1 cellular context compared by ENCODE assay signal in the genomic region with DNA sequence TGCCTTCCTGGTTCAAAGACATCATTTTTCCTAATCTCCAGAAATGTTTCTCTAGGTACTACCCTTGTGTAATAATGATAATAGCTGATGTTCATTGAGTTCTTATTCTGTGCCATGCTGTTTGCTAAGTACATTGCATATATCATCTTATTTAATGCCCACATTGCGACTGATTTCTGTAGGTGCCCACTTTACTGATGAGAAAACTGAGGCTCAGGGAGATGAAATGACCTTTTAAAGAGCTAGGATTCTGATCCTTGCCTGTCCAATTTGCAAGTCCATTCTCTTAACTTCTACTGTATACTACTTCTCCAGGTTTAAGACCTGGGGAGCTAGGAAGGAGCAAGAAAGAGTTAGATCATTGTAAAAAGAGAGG.
TF ChIP-seq lines count a peak whose summit lies in the region.

No MANE protein-coding gene starts in this region.

TF ChIP-seq in HEK293, 187 proteins besides CTCF, POLR2A, EP300 and RAD21:
- TF ChIP-seq, protein P1, sequence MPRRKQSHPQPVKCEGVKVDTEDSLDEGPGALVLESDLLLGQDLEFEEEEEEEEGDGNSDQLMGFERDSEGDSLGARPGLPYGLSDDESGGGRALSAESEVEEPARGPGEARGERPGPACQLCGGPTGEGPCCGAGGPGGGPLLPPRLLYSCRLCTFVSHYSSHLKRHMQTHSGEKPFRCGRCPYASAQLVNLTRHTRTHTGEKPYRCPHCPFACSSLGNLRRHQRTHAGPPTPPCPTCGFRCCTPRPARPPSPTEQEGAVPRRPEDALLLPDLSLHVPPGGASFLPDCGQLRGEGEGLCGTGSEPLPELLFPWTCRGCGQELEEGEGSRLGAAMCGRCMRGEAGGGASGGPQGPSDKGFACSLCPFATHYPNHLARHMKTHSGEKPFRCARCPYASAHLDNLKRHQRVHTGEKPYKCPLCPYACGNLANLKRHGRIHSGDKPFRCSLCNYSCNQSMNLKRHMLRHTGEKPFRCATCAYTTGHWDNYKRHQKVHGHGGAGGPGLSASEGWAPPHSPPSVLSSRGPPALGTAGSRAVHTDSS (tag by site-specific recombination; IDR thresholded peaks at IDR 0.05): no peak
- TF ChIP-seq ZNF654 (tag by site-specific recombination; IDR thresholded peaks at IDR 0.05; ENCODE audit: low read depth): no peak
- no peak for TF ChIP-seq TRIM28 (IDR thresholded peaks at IDR 0.05; ENCODE audit: borderline replicate concordance, low read length)
- peak; percentile 74; the same call in 1 of the 2 replicates for TF ChIP-seq ZNF664 (tag by site-specific recombination; IDR thresholded peaks at IDR 0.05)
